ENCODE assay signal across 10 cellular contexts in the genomic region with DNA sequence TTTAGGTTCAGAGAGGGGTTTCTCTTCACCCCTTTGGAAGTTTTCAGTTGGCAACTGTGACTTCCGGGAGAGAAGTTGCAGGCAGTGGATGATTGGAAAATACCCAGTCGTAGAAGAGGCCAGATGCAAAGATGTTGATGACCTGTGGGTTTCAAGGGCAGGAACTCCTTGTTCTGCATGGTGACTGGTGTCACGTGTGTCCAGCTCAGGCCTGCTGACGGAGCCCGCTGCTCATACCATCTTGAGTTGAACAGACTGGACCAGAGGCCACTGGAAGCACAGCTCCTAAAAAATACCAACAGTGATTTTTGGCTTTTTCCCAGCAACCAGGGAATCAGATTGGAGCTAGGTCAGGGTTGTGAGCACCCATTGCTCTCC.
DNase-seq lines count a peak whose midpoint lies in the region; ATAC-seq and TF ChIP-seq lines count a peak whose summit lies in the region.
"Had no signal": no experiment of that assay in that cellular context is flagged by ENCODE, and none has a peak within 500 bp of the region (broad histone marks: within the 10 kb centered on the region; RNA-seq: fewer than 3 reads in every experiment).

No MANE protein-coding gene starts in this region.

- H3K4me2 ChIP-seq in GM23338 (no peak overlapping the region), hepatocyte (peak overlapping the region; percentile 50)

- H3K4me1 Mint-ChIP-seq in GM23338 (no peaks in the 10 kb centered on the region; the same call in 2 of the 3 replicates), osteocyte (ENCODE audit: unreplicated experiment) (peaks cover 28% of the 10 kb centered on the region)
- H3K4me1 Mint-ChIP-seq: activated CD4-positive, alpha-beta T cell treated with anti-CD3 and anti-CD28 coated beads, Interleukin-2, amount 10 ng/mL, durations not matched to agents 24 days and 14 days; central memory CD8-positive, alpha-beta T cell had no signal

- DNase-seq in GM23338 (ENCODE audit: low spot score) (no peak), body of pancreas (peak in 3 of 4 donors; percentile 23 to 44 (median 37)), hepatocyte (ENCODE audit: low spot score) (no peak), osteocyte (ENCODE audit: extremely low spot score, unreplicated experiment) (no peak), GF-D8 (lab: John Stamatoyannopoulos, UW) (no peak)
- DNase-seq: activated CD4-positive, alpha-beta T cell treated with anti-CD3 and anti-CD28 coated beads, Interleukin-2, amount 10 ng/mL, durations not matched to agents 24 days and 14 days had no signal

- H2AFZ ChIP-seq in GM23338 (peak overlapping the region; percentile 90; the same call in 1 of the 2 replicates), hepatocyte (no peak overlapping the region)

- H3F3A ChIP-seq in GM23338 (replicated peaks; ENCODE audit: low read depth) = no peaks in the 10 kb centered on the region

- TF ChIP-seq CTCF in GM23338 (conservative IDR thresholded peaks at IDR 0.05; ENCODE audit: low read depth in 2 of 2) (no peak), body of pancreas (IDR thresholded peaks at IDR 0.05) (no peak), hepatocyte (IDR thresholded peaks at IDR 0.05; ENCODE audit: poor library complexity) (no peak), osteocyte (IDR thresholded peaks at IDR 0.05) (no peak)

- H3K4me3 Mint-ChIP-seq in GM23338 (no peak overlapping the region), osteocyte (ENCODE audit: unreplicated experiment) (no peak overlapping the region)
- H3K4me3 Mint-ChIP-seq: activated CD4-positive, alpha-beta T cell treated with anti-CD3 and anti-CD28 coated beads, Interleukin-2, amount 10 ng/mL, durations not matched to agents 24 days and 14 days; central memory CD8-positive, alpha-beta T cell had no signal

- 0 out of 2 replicates have a peak, but pooled peaks cover 4% of the 10 kb centered on the region for H3K9me2 ChIP-seq in GM23338 (ENCODE audit: insufficient read depth)
- H3K9me2 ChIP-seq in hepatocyte (replicated peaks; ENCODE audit: insufficient read depth) = no peaks in the 10 kb centered on the region

- H3K27me3 ChIP-seq in GM23338 (ENCODE audit: insufficient read depth) (no peaks in the 10 kb centered on the region), body of pancreas (no peaks in the 10 kb centered on the region), hepatocyte (no peaks in the 10 kb centered on the region), skeletal muscle tissue (ENCODE audit: control insufficient read depth in 3 of 3, insufficient read depth in 3 of 3, low read length in 3 of 3) (no peaks in the 10 kb centered on the region)

- no peaks in the 10 kb centered on the region for H3K9me3 Mint-ChIP-seq in GM23338
- H3K9me3 Mint-ChIP-seq in osteocyte (ENCODE audit: unreplicated experiment) = no peaks in the 10 kb centered on the region
- H3K9me3 Mint-ChIP-seq: activated CD4-positive, alpha-beta T cell treated with anti-CD3 and anti-CD28 coated beads, Interleukin-2, amount 10 ng/mL, durations not matched to agents 24 days and 14 days; central memory CD8-positive, alpha-beta T cell had no signal

- H3K79me2 ChIP-seq in GM23338 (replicated peaks; ENCODE audit: insufficient read depth) (no peaks in the 10 kb centered on the region), hepatocyte (no peaks in the 10 kb centered on the region)

- H3K4me1 ChIP-seq in GM23338 (ENCODE audit: insufficient read depth) (no peaks in the 10 kb centered on the region), body of pancreas (peaks cover 22% of the 10 kb centered on the region), hepatocyte (ENCODE audit: insufficient read depth) (peaks cover 39% of the 10 kb centered on the region), skeletal muscle tissue (ENCODE audit: control insufficient read depth in 3 of 3, insufficient read depth in 3 of 3, low read length in 3 of 3) (peaks cover 21 to 30% (median 23%) of the 10 kb centered on the region in 3 donors)

- no peaks in the 10 kb centered on the region for H3K9me3 ChIP-seq in body of pancreas
- no peaks in the 10 kb centered on the region for H3K9me3 ChIP-seq in hepatocyte (ENCODE audit: low read depth)
- no peaks in the 10 kb centered on the region for H3K9me3 ChIP-seq in skeletal muscle tissue (ENCODE audit: control insufficient read depth in 3 of 3, low read length in 3 of 3)

- H4K20me1 ChIP-seq in GM23338 (replicated peaks; ENCODE audit: insufficient read depth) (no peaks in the 10 kb centered on the region), hepatocyte (ENCODE audit: insufficient read depth, poor library complexity, severe bottlenecking) (no peaks in the 10 kb centered on the region)

- H3K27me3 Mint-ChIP-seq in GM23338 (ENCODE audit: insufficient read depth, low read depth, poor library complexity) = peaks cover 3% of the 10 kb centered on the region
- no peaks in the 10 kb centered on the region for H3K27me3 Mint-ChIP-seq in osteocyte (ENCODE audit: unreplicated experiment)
- H3K27me3 Mint-ChIP-seq: activated CD4-positive, alpha-beta T cell treated with anti-CD3 and anti-CD28 coated beads, Interleukin-2, amount 10 ng/mL, durations not matched to agents 24 days and 14 days; central memory CD8-positive, alpha-beta T cell had no signal

- H3K36me3 ChIP-seq in GM23338 (ENCODE audit: insufficient read depth) (no peaks in the 10 kb centered on the region), body of pancreas (replicated peaks in 1 of 2; ENCODE audit: insufficient read depth in 1 of 2, low read depth in 2 of 2) (no peaks in the 10 kb centered on the region), hepatocyte (replicated peaks; ENCODE audit: insufficient read depth, low read depth) (no peaks in the 10 kb centered on the region), skeletal muscle tissue (ENCODE audit: control insufficient read depth in 3 of 3, insufficient read depth in 3 of 3, low read length in 3 of 3) (no peaks in the 10 kb centered on the region)

- H3K4me3 ChIP-seq in GM23338 (no peak overlapping the region), body of pancreas (no peak overlapping the region), hepatocyte (no peak overlapping the region), skeletal muscle tissue (ENCODE audit: low read length in 3 of 3) (peak overlapping the region; percentile 39 to 57 (median 55))

- intact Hi-C loops in body of pancreas (cut with DNase I) = no loop called here

- no peak for ATAC-seq in GM23338
- ATAC-seq in body of pancreas = peak; percentile 50
- ATAC-seq in GM18858 (IDR thresholded peaks at IDR 0.05; ENCODE audit: unreplicated experiment) = no peak
- no peak for ATAC-seq in GM19463 (IDR thresholded peaks at IDR 0.05; ENCODE audit: unreplicated experiment)

- H3K27ac ChIP-seq in GM23338 (ENCODE audit: low read depth) = no peak overlapping the region
- peak overlapping the region in 3 of 4 donors; percentile 38 to 57 (median 44) for H3K27ac ChIP-seq in body of pancreas
- peak overlapping the region; percentile 67 for H3K27ac ChIP-seq in hepatocyte
- H3K27ac ChIP-seq in skeletal muscle tissue (ENCODE audit: low read depth, low read length) = peak overlapping the region; percentile 77

- H3K36me3 Mint-ChIP-seq in GM23338 (ENCODE audit: low read depth) (no peaks in the 10 kb centered on the region), osteocyte (ENCODE audit: unreplicated experiment) (no peaks in the 10 kb centered on the region)

- H3K27ac Mint-ChIP-seq in GM23338 = no peak overlapping the region
- no peak overlapping the region for H3K27ac Mint-ChIP-seq in osteocyte (ENCODE audit: unreplicated experiment)
- H3K27ac Mint-ChIP-seq: activated CD4-positive, alpha-beta T cell treated with anti-CD3 and anti-CD28 coated beads, Interleukin-2, amount 10 ng/mL, durations not matched to agents 24 days and 14 days had no signal

- WGBS in body of pancreas, 2 donors = 47 to 65% methylated on average over 5 of the region's 5 CpGs
- WGBS in hepatocyte (ENCODE audit: low lambda C conversion rate, missing lambda C conversion rate) = 90% methylated on average over 5 of the region's 5 CpGs

- TF ChIP-seq POLR2A in body of pancreas (IDR thresholded peaks at IDR 0.05) = no peak

- peak overlapping the region; percentile 36 to 52 (median 41) for H3K9ac ChIP-seq in skeletal muscle tissue (ENCODE audit: low read depth in 1 of 3, low read length in 3 of 3)

TF ChIP-seq in GM23338, 12 proteins besides CTCF, POLR2A, EP300 and RAD21 (continues in another document):
- no peak for TF ChIP-seq POLR2AphosphoS5 (IDR thresholded peaks at IDR 0.05; ENCODE audit: low read depth)
- TF ChIP-seq, protein P1, sequence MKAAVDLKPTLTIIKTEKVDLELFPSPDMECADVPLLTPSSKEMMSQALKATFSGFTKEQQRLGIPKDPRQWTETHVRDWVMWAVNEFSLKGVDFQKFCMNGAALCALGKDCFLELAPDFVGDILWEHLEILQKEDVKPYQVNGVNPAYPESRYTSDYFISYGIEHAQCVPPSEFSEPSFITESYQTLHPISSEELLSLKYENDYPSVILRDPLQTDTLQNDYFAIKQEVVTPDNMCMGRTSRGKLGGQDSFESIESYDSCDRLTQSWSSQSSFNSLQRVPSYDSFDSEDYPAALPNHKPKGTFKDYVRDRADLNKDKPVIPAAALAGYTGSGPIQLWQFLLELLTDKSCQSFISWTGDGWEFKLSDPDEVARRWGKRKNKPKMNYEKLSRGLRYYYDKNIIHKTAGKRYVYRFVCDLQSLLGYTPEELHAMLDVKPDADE (IDR thresholded peaks at IDR 0.05) = no peak
- no peak for TF ChIP-seq CREB1 (CRISPR knock-in tag; IDR thresholded peaks at IDR 0.05; ENCODE audit: low read depth)
- TF ChIP-seq STAT1 (IDR thresholded peaks at IDR 0.05; ENCODE audit: unreplicated experiment) = no peak

Comparison
In these comparisons a context has a peak if more than half of its experiments do, and no peak if none do; other contexts are left out.
1. DNase-seq: peak in body of pancreas (3 of 4); none in GM23338 (single experiment), hepatocyte (single experiment), osteocyte (single experiment) and GF-D8 (single experiment).
2. H3K4me3 ChIP-seq: peak in skeletal muscle tissue (3 of 3); none in GM23338 (single experiment), body of pancreas (0 of 2) and hepatocyte (single experiment).